ENCODE assay signal across 25 cellular contexts in genomic region chr5:139164020-139164419, GRCh38. TPM values are rescaled to one million over a fixed set of nuclear protein-coding genes. Genes with fewer than 3 reads are reported as not detected.
DNase-seq lines count a peak whose midpoint lies in the region; ATAC-seq and TF ChIP-seq lines count a peak whose summit lies in the region.
"Had no signal": no experiment of that assay in that cellular context is flagged by ENCODE, and none has a peak within 500 bp of the region (broad histone marks: within the 10 kb centered on the region; RNA-seq: fewer than 3 reads in every experiment).

No MANE protein-coding gene starts in this region.

- no peaks in the 10 kb centered on the region for H3K9me3 Mint-ChIP-seq in stimulated activated effector memory CD8-positive, alpha-beta T cell treated with anti-CD3 and anti-CD28 coated beads, Interleukin-12 subunit alpha, Interleukin-12 subunit beta, amount 100 ng/mL, for 72 hours
- H3K9me3 Mint-ChIP-seq: IgD-negative memory B cell had no signal

- peak; percentile 2 to 7 for DNase-seq in stimulated activated CD4-positive, alpha-beta T cell treated with anti-CD3 and anti-CD28 coated beads, Interleukin-15, amount 100 ng/mL, for 48 hours (ENCODE audit: low read depth in 2 of 2)
- no peak for DNase-seq in stimulated activated CD4-positive, alpha-beta T cell treated with anti-CD3 and anti-CD28 coated beads, Interleukin-4, amount 100 ng/mL, for 24 hours
- DNase-seq in RPMI8226 (peak; percentile 20), epithelial cell of esophagus (ENCODE audit: low read depth) (peak; percentile 43), NCI-H1092 (lab: John Stamatoyannopoulos, UW) (no peak), PC-3 (no peak), COLO668 (lab: John Stamatoyannopoulos, UW; ENCODE audit: unreplicated experiment) (no peak)
- no peak for DNase-seq in stimulated activated effector memory CD8-positive, alpha-beta T cell treated with anti-CD3 and anti-CD28 coated beads, Interleukin-12 subunit alpha, Interleukin-12 subunit beta, amount 100 ng/mL, for 72 hours (ENCODE audit: low spot score in 2 of 2)
- DNase-seq: activated CD4-positive, alpha-beta T cell treated with anti-CD3 and anti-CD28 coated beads for 4 hours; activated naive CD8-positive, alpha-beta T cell treated with anti-CD3 and anti-CD28 coated beads, Interleukin-2, amount 10 ng/mL, durations not matched to agents 7 days and 5 days; activated T-cell treated with anti-CD3 and anti-CD28 coated beads, Interleukin-2, amount 50 U/mL, for 1 hour; dorsolateral prefrontal cortex; EL; head of caudate nucleus; lower lobe of right lung; NCI-H1105; NCI-H524; SJCRH30; T-helper 9 cell had no signal

- no peak overlapping the region for H3K4me2 ChIP-seq in PC-3 (ENCODE audit: low read length)

- CTCF ChIA-PET in PC-3 (lab: Charles Lee), result no interaction called here

- no peaks in the 10 kb centered on the region for H3K27me3 ChIP-seq in PC-3 (ENCODE audit: low read length)
- H3K27me3 ChIP-seq: dorsolateral prefrontal cortex, pancreas, SJCRH30, suprapubic skin had no signal

- no peak overlapping the region for H3K27ac Mint-ChIP-seq in stimulated activated effector memory CD8-positive, alpha-beta T cell treated with anti-CD3 and anti-CD28 coated beads, Interleukin-12 subunit alpha, Interleukin-12 subunit beta, amount 100 ng/mL, for 72 hours
- H3K27ac Mint-ChIP-seq: activated naive CD8-positive, alpha-beta T cell treated with anti-CD3 and anti-CD28 coated beads, Interleukin-2, amount 10 ng/mL, durations not matched to agents 7 days and 5 days; IgD-negative memory B cell had no signal

- no peak overlapping the region for H3K4me3 Mint-ChIP-seq in stimulated activated effector memory CD8-positive, alpha-beta T cell treated with anti-CD3 and anti-CD28 coated beads, Interleukin-12 subunit alpha, Interleukin-12 subunit beta, amount 100 ng/mL, for 72 hours
- H3K4me3 Mint-ChIP-seq: activated naive CD8-positive, alpha-beta T cell treated with anti-CD3 and anti-CD28 coated beads, Interleukin-2, amount 10 ng/mL, durations not matched to agents 7 days and 5 days; IgD-negative memory B cell had no signal

- BruUV-seq in PC-3 (replicated peaks; lab: Mats Ljungman, UMichigan), result no TSS peak

- H3K9me3 ChIP-seq in PC-3 (ENCODE audit: low read length), result no peaks in the 10 kb centered on the region
- H3K9me3 ChIP-seq: lower lobe of right lung, pancreas, SJCRH30, suprapubic skin had no signal

- H3K9ac ChIP-seq in PC-3 (ENCODE audit: low read length), result no peak overlapping the region

- ATAC-seq in stimulated activated effector memory CD8-positive, alpha-beta T cell treated with anti-CD3 and anti-CD28 coated beads, Interleukin-12 subunit alpha, Interleukin-12 subunit beta, amount 100 ng/mL, for 72 hours, result peak; percentile 28
- no peak for ATAC-seq in PC-3
- ATAC-seq: esophagus mucosa, HCT116, lower lobe of right lung had no signal

- H3K36me3 ChIP-seq in PC-3 (ENCODE audit: low read depth, low read length), result no peaks in the 10 kb centered on the region
- H3K36me3 ChIP-seq: lower lobe of right lung, pancreas, SJCRH30, suprapubic skin had no signal

- no peak for TF ChIP-seq CTCF in epithelial cell of esophagus (IDR thresholded peaks at IDR 0.05; ENCODE audit: insufficient read depth, low read depth, low read length, missing control alignments)
- no peak for TF ChIP-seq CTCF in PC-3 (conservative IDR thresholded peaks at IDR 0.05; ENCODE audit: low read depth, low read length)

- no peak overlapping the region for H2AFZ ChIP-seq in PC-3 (ENCODE audit: low read length)

- intact Hi-C loops in PC-3 (cut with micrococcal nuclease), result no loop called here

- H4K20me1 ChIP-seq in PC-3 (ENCODE audit: low read length), result no peaks in the 10 kb centered on the region

- H3K9me2 ChIP-seq in PC-3 (replicated peaks; ENCODE audit: low read length), result no peaks in the 10 kb centered on the region

- H3K4me3 ChIP-seq in epithelial cell of esophagus (ENCODE audit: low read length) (no peak overlapping the region), PC-3 (ENCODE audit: low read length) (no peak overlapping the region)
- H3K4me3 ChIP-seq: dorsolateral prefrontal cortex, lower lobe of right lung, pancreas, SJCRH30, suprapubic skin had no signal

- POLR2A ChIA-PET in PC-3 (lab: Charles Lee; ENCODE audit: unreplicated experiment), result no interaction called here

- H3K79me2 ChIP-seq in PC-3 (ENCODE audit: low read length), result no peaks in the 10 kb centered on the region

- peaks cover 13% of the 10 kb centered on the region for H3K4me1 Mint-ChIP-seq in stimulated activated effector memory CD8-positive, alpha-beta T cell treated with anti-CD3 and anti-CD28 coated beads, Interleukin-12 subunit alpha, Interleukin-12 subunit beta, amount 100 ng/mL, for 72 hours

- no peaks in the 10 kb centered on the region for H3K4me1 ChIP-seq in PC-3 (ENCODE audit: insufficient read depth, low read length)
- H3K4me1 ChIP-seq: lower lobe of right lung, SJCRH30 had no signal

- H3K27ac ChIP-seq in PC-3 (ENCODE audit: low read length), result no peak overlapping the region
- H3K27ac ChIP-seq: dorsolateral prefrontal cortex, HL-60, lower lobe of right lung, pancreas, SJCRH30, suprapubic skin had no signal

- no peaks in the 10 kb centered on the region for H3K36me3 Mint-ChIP-seq in stimulated activated effector memory CD8-positive, alpha-beta T cell treated with anti-CD3 and anti-CD28 coated beads, Interleukin-12 subunit alpha, Interleukin-12 subunit beta, amount 100 ng/mL, for 72 hours

- no peaks in the 10 kb centered on the region for H3F3A ChIP-seq in PC-3 (ENCODE audit: low read length, unreplicated experiment)

RNA-seq across cellular contexts. Expression of gene SIL1, which starts 34.1 kb away (rescaled TPM):
- total RNA-seq in PC-3 (2014; rRNA removed), result 7.9 and 17.2 TPM in 2 replicates

Comparison
In these comparisons a context has a peak if more than half of its experiments do, and no peak if none do; other contexts are left out.
1. DNase-seq: peak in stimulated activated CD4-positive, alpha-beta T cell treated with anti-CD3 and anti-CD28 coated beads, Interleukin-15, amount 100 ng/mL, for 48 hours (2 of 2), RPMI8226 (single experiment) and epithelial cell of esophagus (single experiment); none in stimulated activated CD4-positive, alpha-beta T cell treated with anti-CD3 and anti-CD28 coated beads, Interleukin-4, amount 100 ng/mL, for 24 hours (single experiment), stimulated activated effector memory CD8-positive, alpha-beta T cell treated with anti-CD3 and anti-CD28 coated beads, Interleukin-12 subunit alpha, Interleukin-12 subunit beta, amount 100 ng/mL, for 72 hours (0 of 2), NCI-H1092 (single experiment), PC-3 (single experiment) and COLO668 (single experiment).